35 cellular contexts compared by ENCODE assay signal in genomic region chr13:91586609-91587008, GRCh38.
"Had no signal": no experiment of that assay in that cellular context is flagged by ENCODE, and none has a peak within 500 bp of the region (broad histone marks: within the 10 kb centered on the region; RNA-seq: fewer than 3 reads in every experiment).

No MANE protein-coding gene starts in this region.

- H3K9me3 ChIP-seq: MG63 had no signal

- H3K4me3 ChIP-seq: MG63 had no signal

- DNase-seq: Karpas-422, Kasumi-1, MG63, MM.1S, MV-4-11, NCI-H1048, NCI-H1092, NCI-H1092 treated with DMSO at 0.1 percent for 48 hours, NCI-H1105, NCI-H1105 treated with DMSO at 0.1 percent for 48 hours, NCI-H1417, NCI-H1417 treated with DMSO at 0.1 percent for 48 hours, NCI-H1436, NCI-H1436 treated with DMSO at 0.1 percent for 48 hours, NCI-H146, NCI-H1694, NCI-H1694 treated with DMSO at 0.1 percent for 48 hours, NCI-H187, NCI-H187 treated with DMSO at 0.1 percent for 48 hours, NCI-H1930, NCI-H2029, NCI-H2029 treated with DMSO at 0.1 percent for 48 hours, NCI-H2081, NCI-H2081 treated with DMSO at 0.1 percent for 48 hours, NCI-H2107, NCI-H2171, NCI-H2171 treated with DMSO at 0.1 percent for 48 hours, NCI-H2227 treated with DMSO at 0.1 percent for 48 hours, NCI-H226, NCI-H446, NCI-H446 treated with DMSO at 0.1 percent for 48 hours, NCI-H510A, NCI-H510A treated with DMSO at 0.1 percent for 48 hours, NCI-H524, NCI-H524 treated with DMSO at 0.1 percent for 48 hours had no signal

- H3K27me3 ChIP-seq: MG63 had no signal

- H3K36me3 ChIP-seq: MG63 had no signal
